Comparison of ENCODE assay signal across 24 cellular contexts in genomic region chr2:26466662-26467310, GRCh38. TPM values are rescaled to one million over a fixed set of nuclear protein-coding genes. Genes with fewer than 3 reads are reported as not detected.
"Had no signal": no experiment of that assay in that cellular context is flagged by ENCODE, and none has a peak within 500 bp of the region (broad histone marks: within the 10 kb centered on the region; RNA-seq: fewer than 3 reads in every experiment).

No MANE protein-coding gene starts in this region.

- H3K36me3 ChIP-seq: breast epithelium, Peyer's patch had no signal

- H3K27me3 Mint-ChIP-seq: activated B cell treated with CpG ODN at 0.5 μM for 24 hours; activated CD4-positive, alpha-beta memory T cell treated with anti-CD3 and anti-CD28 coated beads, Interleukin-2, amount 10 ng/mL, durations not matched to agents 7 days and 5 days; activated naive CD4-positive, alpha-beta T cell treated with anti-CD3 and anti-CD28 coated beads, Interleukin-2, amount 50 U/mL, for 24 hours had no signal

- H3K4me2 ChIP-seq: KMS-11 had no signal

- H3K27ac Mint-ChIP-seq: activated B cell treated with CpG ODN at 0.5 μM for 24 hours; activated CD4-positive, alpha-beta memory T cell treated with anti-CD3 and anti-CD28 coated beads, Interleukin-2, amount 10 ng/mL, durations not matched to agents 7 days and 5 days; activated T-cell treated with anti-CD3 and anti-CD28 coated beads, Interleukin-2, amount 50 U/mL, for 72 hours; activated T-helper 2 cell treated with anti-CD3 and anti-CD28 coated beads, Interferon-gamma antibody, Interleukin-2, Interleukin-4, amounts not matched to agents 10 μg/mL and 5 μg/mL and 100 μg/mL, durations not matched to agents 14 hours and 24 hours and 36 hours; T-helper 1 cell treated with Interleukin-12 subunit alpha and Interleukin-12 subunit beta and Interleukin-4 antibody, amounts not matched to agents 30 μg/mL and 1 μg/mL, for 36 hours had no signal

- DNase-seq: activated B cell treated with CpG ODN at 0.5 μM for 24 hours; activated CD4-positive, alpha-beta memory T cell treated with anti-CD3 and anti-CD28 coated beads, Interleukin-2, amount 10 ng/mL, durations not matched to agents 7 days and 5 days; activated CD4-positive, alpha-beta T cell treated with anti-CD3 and anti-CD28 coated beads, Interleukin-2, amount 50 U/mL, for 1 hour; activated CD8-positive, alpha-beta memory T cell treated with anti-CD3 and anti-CD28 coated beads, Interleukin-2, amount 50 U/mL, for 4 hours; activated T-cell treated with anti-CD3 and anti-CD28 coated beads, Interleukin-2, amount 50 U/mL, for 72 hours; NCI-H1092; NCI-H1436; NCI-H1694 treated with DMSO at 0.1 percent for 48 hours; NCI-H2029 treated with DMSO at 0.1 percent for 48 hours; NCI-H345; NCI-H510A; NCI-H69; Peyer's patch; SHP77 treated with DMSO at 0.1 percent for 48 hours; T-helper 9 cell had no signal

- H3K27me3 ChIP-seq: breast epithelium, Peyer's patch had no signal

- H3K4me3 Mint-ChIP-seq: activated B cell treated with CpG ODN at 0.5 μM for 24 hours; activated CD4-positive, alpha-beta memory T cell treated with anti-CD3 and anti-CD28 coated beads, Interleukin-2, amount 10 ng/mL, durations not matched to agents 7 days and 5 days; activated naive CD4-positive, alpha-beta T cell treated with anti-CD3 and anti-CD28 coated beads, Interleukin-2, amount 50 U/mL, for 24 hours; activated T-cell treated with anti-CD3 and anti-CD28 coated beads, Interleukin-2, amount 50 U/mL, for 72 hours; T-helper 1 cell treated with Interleukin-12 subunit alpha and Interleukin-12 subunit beta and Interleukin-4 antibody, amounts not matched to agents 30 μg/mL and 1 μg/mL, for 36 hours had no signal

- H3K27ac ChIP-seq: breast epithelium, KMS-11, Peyer's patch, RWPE1 had no signal

- H3K9ac ChIP-seq: KMS-11 had no signal

- H3K4me3 ChIP-seq: breast epithelium, Peyer's patch had no signal

- H3K4me1 ChIP-seq: breast epithelium, Peyer's patch had no signal

- H3K4me1 Mint-ChIP-seq: activated B cell treated with CpG ODN at 0.5 μM for 24 hours; activated CD4-positive, alpha-beta memory T cell treated with anti-CD3 and anti-CD28 coated beads, Interleukin-2, amount 10 ng/mL, durations not matched to agents 7 days and 5 days; activated naive CD4-positive, alpha-beta T cell treated with anti-CD3 and anti-CD28 coated beads, Interleukin-2, amount 50 U/mL, for 24 hours had no signal

- ATAC-seq: activated T-cell treated with anti-CD3 and anti-CD28 coated beads, Interleukin-2, amount 50 U/mL, for 72 hours had no signal

RNA-seq across cellular contexts. Expression of gene OTOF, which starts 11.1 kb away (rescaled TPM):
- total RNA-seq: activated B cell treated with CpG ODN at 0.5 μM for 24 hours, MCF 10A, SK-MEL-5 had no signal
- polyA plus RNA-seq: aorta had no signal
